ENCODE assay signal across 8 cellular contexts in the genomic region with DNA sequence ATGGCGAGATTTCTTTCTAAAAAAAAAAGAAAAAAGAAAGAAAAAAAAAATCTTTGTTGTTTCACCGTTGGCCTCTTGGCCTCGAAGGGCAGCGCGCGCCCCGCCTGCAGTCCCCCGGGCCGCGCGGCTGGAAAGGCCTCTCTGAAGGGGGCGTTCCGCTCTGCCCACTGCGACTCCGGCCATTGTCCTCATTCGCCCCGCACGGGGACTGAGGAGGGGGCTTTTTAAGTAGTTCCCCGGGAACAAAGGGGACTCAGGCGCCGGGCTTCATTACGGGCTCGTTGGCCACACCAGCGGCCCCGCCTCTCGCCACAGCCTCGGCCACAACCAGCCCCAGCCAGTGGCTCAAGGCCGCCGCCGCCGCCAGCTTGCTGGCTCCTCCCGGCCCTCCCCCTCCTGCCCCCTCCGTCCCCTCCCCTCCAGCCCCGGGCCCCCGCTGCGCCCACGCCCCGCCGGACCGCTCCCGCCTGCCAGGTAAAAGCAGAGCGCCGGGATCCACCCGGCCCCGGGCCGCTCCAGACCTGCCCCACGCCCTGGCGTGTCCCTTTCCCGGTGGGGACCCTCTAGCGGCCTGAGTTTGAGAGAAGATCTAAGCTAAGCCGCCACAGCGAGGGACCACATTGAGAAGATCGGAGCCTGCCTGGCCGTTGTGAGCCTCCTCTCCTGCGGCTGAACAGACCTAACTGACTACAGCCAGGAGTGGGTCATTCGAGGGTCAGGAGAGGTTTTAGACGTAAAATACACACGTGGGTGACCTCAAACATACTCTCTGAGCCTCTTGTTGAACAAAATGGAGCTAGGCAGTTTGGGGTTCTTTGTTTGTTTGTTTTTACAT. TPM values are rescaled to one million over a fixed set of nuclear protein-coding genes. Genes with fewer than 3 reads are reported as not detected.
DNase-seq lines count a peak whose midpoint lies in the region; ATAC-seq and TF ChIP-seq lines count a peak whose summit lies in the region.

No MANE protein-coding gene starts in this region.

- TF ChIP-seq CTCF in left lung (IDR thresholded peaks at IDR 0.05), result no peak
- TF ChIP-seq CTCF in stomach (IDR thresholded peaks at IDR 0.05), result no peak

- DNase-seq in left lung, result peak in 1 of 2 donors; percentile 83
- DNase-seq in stomach, result no peak
- no peak for DNase-seq in activated CD4-positive, alpha-beta T cell treated with anti-CD3 and anti-CD28 coated beads for 4 hours
- no peak for DNase-seq in NCI-H446 (lab: John Stamatoyannopoulos, UW)
- no peak for DNase-seq in NCI-H345 treated with DMSO at 0.1 percent for 48 hours (lab: John Stamatoyannopoulos, UW; ENCODE audit: unreplicated experiment)
- no peak for DNase-seq in UCSD-AML1 (lab: John Stamatoyannopoulos, UW; ENCODE audit: unreplicated experiment)

- H3K36me3 ChIP-seq in HUES6 (ENCODE audit: control insufficient read depth, insufficient read depth, low read length) (no peaks in the 10 kb centered on the region), ectodermal cell (ENCODE audit: control insufficient read depth, insufficient read depth, low read length) (no peaks in the 10 kb centered on the region), left lung (no peaks in the 10 kb centered on the region), stomach (no peaks in the 10 kb centered on the region)

- intact Hi-C loops in left lung (cut with DNase I) (no loop called here), stomach (cut with DNase I; ENCODE audit: low total_unique reads) (no loop called here)

- ATAC-seq in left lung, result peak; percentile 85

- H3K9me3 ChIP-seq in HUES6 (ENCODE audit: control insufficient read depth, insufficient read depth, low read depth, low read length) (no peaks in the 10 kb centered on the region), ectodermal cell (ENCODE audit: control insufficient read depth, low read length) (no peaks in the 10 kb centered on the region), left lung (no peaks in the 10 kb centered on the region), stomach (no peaks in the 10 kb centered on the region)

- TF ChIP-seq EP300 in stomach (IDR thresholded peaks at IDR 0.05), result no peak

- WGBS in ectodermal cell, 2 experiments, result 1% methylated on average over 54 to 58 of the region's 58 CpGs
- whole genome bisulfite sequencing in stomach, 5 donors, result 9 to 35% (median 21%) methylated on average over 27 to 58 of the region's 58 CpGs

- H3K27ac ChIP-seq in HUES6 (ENCODE audit: low read depth, low read length), result peak overlapping the region; percentile 99
- H3K27ac ChIP-seq in ectodermal cell (ENCODE audit: insufficient read depth, low read depth, low read length, poor library complexity, severe bottlenecking), result peak overlapping the region; percentile 98
- peak overlapping the region; percentile 35 to 63 for H3K27ac ChIP-seq in left lung
- peak overlapping the region in 4 of 5 donors; percentile 22 to 65 (median 54) for H3K27ac ChIP-seq in stomach

- no peak for TF ChIP-seq POLR2A in stomach (IDR thresholded peaks at IDR 0.05)

- H3K9ac ChIP-seq in HUES6 (ENCODE audit: low read length), result peak overlapping the region; percentile 91

- peaks cover 43% of the 10 kb centered on the region for H3K4me1 ChIP-seq in HUES6 (ENCODE audit: control insufficient read depth, insufficient read depth, low read length)
- H3K4me1 ChIP-seq in ectodermal cell (ENCODE audit: control insufficient read depth, insufficient read depth, low read length), result peaks cover 27% of the 10 kb centered on the region
- H3K4me1 ChIP-seq in left lung, result peaks cover 0 to 11% of the 10 kb centered on the region in 2 donors
- peaks cover 17 to 28% (median 24%) of the 10 kb centered on the region in 4 donors for H3K4me1 ChIP-seq in stomach

- H3K4me3 ChIP-seq in HUES6 (ENCODE audit: low read depth, low read length), result peak overlapping the region; percentile 50
- H3K4me3 ChIP-seq in ectodermal cell (ENCODE audit: insufficient read depth, low read depth, low read length), result peak overlapping the region; percentile 11
- H3K4me3 ChIP-seq in left lung, result peak overlapping the region; percentile 16 to 18
- peak overlapping the region; percentile 22 to 42 (median 34) for H3K4me3 ChIP-seq in stomach

- peaks cover 3% of the 10 kb centered on the region; the same call in 1 of the 2 replicates for H3K27me3 ChIP-seq in HUES6 (ENCODE audit: control insufficient read depth, insufficient read depth, low read length)
- peaks cover 5% of the 10 kb centered on the region for H3K27me3 ChIP-seq in ectodermal cell (ENCODE audit: control insufficient read depth, insufficient read depth, low read length, poor library complexity, severe bottlenecking)
- peaks cover 0 to 20% of the 10 kb centered on the region in 2 donors for H3K27me3 ChIP-seq in left lung
- H3K27me3 ChIP-seq in stomach, result no peaks in the 10 kb centered on the region

RNA-seq across cellular contexts. Expression of gene CPN2, which starts 54.1 kb away (rescaled TPM):
- polyA plus RNA-seq in ectodermal cell (2013, experiment 1 of 4), result not detected
- polyA plus RNA-seq in ectodermal cell (2013, experiment 2 of 4), result not detected
- polyA plus RNA-seq in ectodermal cell (2013, experiment 3 of 4), result not detected
- polyA plus RNA-seq in ectodermal cell (2013, experiment 4 of 4), result not detected
- total RNA-seq in left lung (not detected), stomach (not detected)
- polyA plus RNA-seq in stomach, result not detected

Comparison
In these comparisons a context has a peak if more than half of its experiments do, and no peak if none do; other contexts are left out.
1. H3K27ac ChIP-seq: peak in every context shown above with its lines; median percentile 99 in HUES6; 98 in ectodermal cell; 54 in stomach; 49 in left lung.